ENCODE assay signal across 23 cellular contexts in genomic region chr2:217907266-217907665, GRCh38.
DNase-seq lines count a peak whose midpoint lies in the region; ATAC-seq and FAIRE-seq lines count a peak whose summit lies in the region.
"Had no signal": no experiment of that assay in that cellular context is flagged by ENCODE, and none has a peak within 500 bp of the region (broad histone marks: within the 10 kb centered on the region; RNA-seq: fewer than 3 reads in every experiment).

No MANE protein-coding gene starts in this region.

- FAIRE-seq in small intestine (lab: Jason Lieb, UNC): no peak
- FAIRE-seq: G401.6 had no signal

- WGBS in small intestine, 3 donors: 87 to 98% (median 97%) methylated on average over 3 of the region's 3 CpGs

- peaks cover 0 to 18% (median 0%) of the 10 kb centered on the region in 11 experiments; a peak in 9 of 22 replicates for H3K27me3 ChIP-seq in BLaER1 treated with 17β-estradiol and CSF1 and Interleukin-3, amounts not matched to agents 10 nM and 100 nM
- no peaks in the 10 kb centered on the region for H3K27me3 ChIP-seq in muscle layer of duodenum (ENCODE audit: low read depth, low read length)
- H3K27me3 ChIP-seq in small intestine (ENCODE audit: control insufficient read depth in 2 of 2, insufficient read depth in 2 of 2, low read length in 2 of 2): no peaks in the 10 kb centered on the region
- H3K27me3 ChIP-seq: hepatocyte, SJCRH30 had no signal

- in situ Hi-C loops in ACHN (cut with HindIII; ENCODE audit: low pct_ligation_motif_present, low pct_unique_long_range_greater_than_20kb, low sequenced_read_pairs): no loop called here

- DNase-seq in caudate nucleus (lab: John Stamatoyannopoulos, UW): no peak
- DNase-seq in substantia nigra (lab: John Stamatoyannopoulos, UW): no peak
- DNase-seq in ACHN: no peak
- no peak for DNase-seq in small intestine
- DNase-seq in ecto neural progenitor cell (ENCODE audit: low spot score): no peak
- DNase-seq: activated CD4-positive, alpha-beta T cell treated with anti-CD3 and anti-CD28 coated beads, Interleukin-2, amount 50 U/mL, for 1 hour; activated gamma-delta T cell; amygdala; CD4-positive, CD25-positive, alpha-beta regulatory T cell; DMS 273 treated with DMSO at 0.1 percent for 48 hours; H9; NCI-H187; NCI-H82; PC-9; SJCRH30; stimulated activated CD4-positive, alpha-beta T cell treated with anti-CD3 and anti-CD28 coated beads, Interleukin-15, amount 100 ng/mL, for 24 hours had no signal

- H3K36me3 ChIP-seq in BLaER1 treated with 17β-estradiol and CSF1 and Interleukin-3, amounts not matched to agents 10 nM and 100 nM: no peaks in the 10 kb centered on the region
- H3K36me3 ChIP-seq in muscle layer of duodenum (ENCODE audit: control insufficient read depth in 1 of 2, insufficient read depth in 2 of 2, low read length in 2 of 2) (peaks cover 0 to 3% of the 10 kb centered on the region in 2 donors), small intestine (ENCODE audit: control insufficient read depth in 2 of 2, insufficient read depth in 2 of 2, low read length in 2 of 2) (no peaks in the 10 kb centered on the region)
- H3K36me3 ChIP-seq: SJCRH30 had no signal

- H3K4me1 ChIP-seq in BLaER1 treated with 17β-estradiol and CSF1 and Interleukin-3, amounts not matched to agents 10 nM and 100 nM: peaks cover 82 to 100% (median 99%) of the 10 kb centered on the region in 10 experiments
- H3K4me1 ChIP-seq in muscle layer of duodenum (ENCODE audit: control insufficient read depth in 1 of 2, insufficient read depth in 2 of 2, low read length in 2 of 2) (peaks cover 59 to 98% of the 10 kb centered on the region in 2 donors), small intestine (ENCODE audit: control insufficient read depth in 2 of 2, insufficient read depth in 1 of 2, low read depth in 1 of 2, low read length in 1 of 2) (peaks cover 0 to 6% of the 10 kb centered on the region in 2 donors)

- no peak overlapping the region for H3K9ac ChIP-seq in BLaER1 treated with 17β-estradiol and CSF1 and Interleukin-3, amounts not matched to agents 10 nM and 100 nM

- no peak for ATAC-seq in GM21723 (IDR thresholded peaks at IDR 0.05; ENCODE audit: unreplicated experiment)
- ATAC-seq: natural killer cell treated with Interleukin-12 subunit alpha and Interleukin-12 subunit beta and Interleukin-15 and Interleukin-18, amount 100 ng/mL, for 72 hours; stimulated activated effector memory CD8-positive, alpha-beta T cell treated with anti-CD3 and anti-CD28 coated beads, Interleukin-12 subunit alpha, Interleukin-12 subunit beta, amount 100 ng/mL, for 72 hours had no signal

- H3K27ac ChIP-seq in BLaER1 treated with 17β-estradiol and CSF1 and Interleukin-3, amounts not matched to agents 10 nM and 100 nM: no peak overlapping the region
- H3K27ac ChIP-seq in caudate nucleus (ENCODE audit: low read depth, low read length) (peak overlapping the region; percentile 20), muscle layer of duodenum (ENCODE audit: low read length) (peak overlapping the region; percentile 53), substantia nigra (ENCODE audit: low read depth, low read length, poor library complexity, severe bottlenecking) (peak overlapping the region; percentile 96), small intestine (ENCODE audit: low read depth in 1 of 2, low read length in 1 of 2) (peak overlapping the region in 1 of 2 donors; percentile 16)
- H3K27ac ChIP-seq: hepatocyte, PC-9, SJCRH30 had no signal

- H3K4me2 ChIP-seq in BLaER1 treated with 17β-estradiol and CSF1 and Interleukin-3, amounts not matched to agents 10 nM and 100 nM: peak overlapping the region in 10 of 11 experiments; percentile 84 to 98 (median 91); a peak in 18 of 22 replicates
- H3K4me2 ChIP-seq: hepatocyte, PC-9 had no signal

- no peak overlapping the region for H3K4me3 ChIP-seq in BLaER1 treated with 17β-estradiol and CSF1 and Interleukin-3, amounts not matched to agents 10 nM and 100 nM
- H3K4me3 ChIP-seq in muscle layer of duodenum (ENCODE audit: low read depth in 1 of 2, low read length in 2 of 2): no peak overlapping the region
- H3K4me3 ChIP-seq in small intestine (ENCODE audit: low read depth in 1 of 2, low read length in 2 of 2): no peak overlapping the region
- H3K4me3 ChIP-seq: hepatocyte, PC-9, SJCRH30 had no signal

- H4K20me1 ChIP-seq in BLaER1 treated with 17β-estradiol and CSF1 and Interleukin-3, amounts not matched to agents 10 nM and 100 nM: peaks cover 0 to 85% (median 46%) of the 10 kb centered on the region in 11 experiments; a peak in 16 of 22 replicates

- H3K9me3 ChIP-seq in BLaER1 treated with 17β-estradiol and CSF1 and Interleukin-3, amounts not matched to agents 10 nM and 100 nM (replicated peaks in 1 of 11): no peaks in the 10 kb centered on the region
- H3K9me3 ChIP-seq in muscle layer of duodenum (ENCODE audit: control insufficient read depth in 1 of 2, low read length in 2 of 2) (no peaks in the 10 kb centered on the region), small intestine (ENCODE audit: control insufficient read depth, low read depth) (no peaks in the 10 kb centered on the region)
- H3K9me3 ChIP-seq: SJCRH30 had no signal

Comparison
In these comparisons a context has a peak if more than half of its experiments do, and no peak if none do; other contexts are left out.
1. H3K27ac ChIP-seq: peak in caudate nucleus (single experiment), muscle layer of duodenum (single experiment) and substantia nigra (single experiment); none in BLaER1 treated with 17β-estradiol and CSF1 and Interleukin-3, amounts not matched to agents 10 nM and 100 nM (0 of 11).